In the genomic region with DNA sequence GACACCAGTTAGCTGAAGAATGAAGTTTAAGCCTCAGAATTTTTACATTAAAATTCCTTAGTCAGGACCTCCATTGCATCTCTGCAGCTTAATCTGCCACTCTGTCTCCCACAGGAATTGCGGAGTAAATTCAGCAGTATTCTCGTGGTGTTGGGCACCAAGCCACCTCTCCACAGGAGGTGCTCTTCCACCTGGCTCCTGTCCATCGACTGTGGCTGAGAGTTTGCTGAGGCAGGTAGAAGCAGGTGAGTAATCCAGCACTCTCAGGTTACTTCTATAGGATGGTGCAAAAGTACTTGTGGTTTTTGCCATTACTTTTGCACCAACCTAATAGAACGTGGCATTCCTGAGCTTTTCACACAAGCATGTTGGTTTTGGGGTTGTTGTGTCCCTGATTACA, we compare ENCODE assay signal across 25 cellular contexts.
DNase-seq lines count a peak whose midpoint lies in the region; ATAC-seq, FAIRE-seq and TF ChIP-seq lines count a peak whose summit lies in the region.
"Had no signal": no experiment of that assay in that cellular context is flagged by ENCODE, and none has a peak within 500 bp of the region (broad histone marks: within the 10 kb centered on the region; RNA-seq: fewer than 3 reads in every experiment).

No MANE protein-coding gene starts in this region.

- FAIRE-seq in bronchial epithelial cell (lab: Jason Lieb, UNC), result no peak
- FAIRE-seq: A549, small intestine had no signal

- ATAC-seq in HG02938 (IDR thresholded peaks at IDR 0.05; ENCODE audit: unreplicated experiment), result no peak
- ATAC-seq in GM21576 (IDR thresholded peaks at IDR 0.05; ENCODE audit: unreplicated experiment), result no peak
- ATAC-seq: A549; activated CD4-positive, CD25-positive, alpha-beta regulatory T cell treated with anti-CD3 and anti-CD28 coated beads, Interleukin-2, amount 50 U/mL, for 24 hours; left ventricle myocardium superior; natural killer cell had no signal

- H3K4me3 Mint-ChIP-seq in HFFc6, result no peak overlapping the region
- H3K4me3 Mint-ChIP-seq: activated CD4-positive, alpha-beta memory T cell treated with anti-CD3 and anti-CD28 coated beads, Interleukin-2, amount 10 ng/mL, durations not matched to agents 7 days and 5 days; CD8-positive, alpha-beta memory T cell; natural killer cell had no signal

- H3K27me3 Mint-ChIP-seq in HFFc6 (ENCODE audit: insufficient read depth), result no peaks in the 10 kb centered on the region
- H3K27me3 Mint-ChIP-seq: activated CD4-positive, alpha-beta memory T cell treated with anti-CD3 and anti-CD28 coated beads, Interleukin-2, amount 10 ng/mL, durations not matched to agents 7 days and 5 days; CD8-positive, alpha-beta memory T cell had no signal

- H3K4me1 Mint-ChIP-seq in HFFc6 (ENCODE audit: low read depth), result peaks cover 9% of the 10 kb centered on the region; the same call in 1 of the 2 replicates
- H3K4me1 Mint-ChIP-seq: activated CD4-positive, alpha-beta memory T cell treated with anti-CD3 and anti-CD28 coated beads, Interleukin-2, amount 10 ng/mL, durations not matched to agents 7 days and 5 days; CD8-positive, alpha-beta memory T cell; natural killer cell had no signal

- H3K36me3 ChIP-seq in bronchial epithelial cell (ENCODE audit: control insufficient read depth, insufficient read depth, low read length), result no peaks in the 10 kb centered on the region
- H3K36me3 ChIP-seq: HAP-1, Peyer's patch, SJCRH30, vagina had no signal

- H3K27ac Mint-ChIP-seq in HFFc6, result no peak overlapping the region
- H3K27ac Mint-ChIP-seq: activated CD4-positive, alpha-beta memory T cell treated with anti-CD3 and anti-CD28 coated beads, Interleukin-2, amount 10 ng/mL, durations not matched to agents 7 days and 5 days; CD8-positive, alpha-beta memory T cell; natural killer cell had no signal

- no peaks in the 10 kb centered on the region for H3K36me3 Mint-ChIP-seq in HFFc6 (ENCODE audit: low read depth)
- H3K36me3 Mint-ChIP-seq: CD8-positive, alpha-beta memory T cell; natural killer cell had no signal

- TF ChIP-seq CTCF in bronchial epithelial cell (IDR thresholded peaks at IDR 0.05; ENCODE audit: insufficient read depth, low read length, severe bottlenecking) (no peak), HFFc6 (IDR thresholded peaks at IDR 0.05) (no peak)

- no peak overlapping the region for H3K4me3 ChIP-seq in bronchial epithelial cell (ENCODE audit: low read depth, low read length)
- H3K4me3 ChIP-seq: A549, HAP-1, Peyer's patch, SJCRH30, vagina had no signal

- DNase-seq in COR-L47 (lab: John Stamatoyannopoulos, UW) (peak; percentile 45), NCI-H187 treated with DMSO at 0.1 percent for 48 hours (lab: John Stamatoyannopoulos, UW) (peak; percentile 71), NCI-H748 (lab: John Stamatoyannopoulos, UW; ENCODE audit: unreplicated experiment) (peak; percentile 50), bronchial epithelial cell (ENCODE audit: low read depth) (peak; percentile 13), HFFc6 (no peak), activated T-cell treated with anti-CD3 and anti-CD28 coated beads for 4 hours (no peak)
- DNase-seq: activated CD4-positive, alpha-beta memory T cell treated with anti-CD3 and anti-CD28 coated beads, Interleukin-2, amount 10 ng/mL, durations not matched to agents 7 days and 5 days; activated effector memory CD4-positive, alpha-beta T cell treated with Interleukin-2 at 50 U/mL for 16 hours; CD8-positive, alpha-beta memory T cell; DND-41; left ventricle myocardium superior; natural killer cell; NCI-H1436; NCI-H226; Peyer's patch; retina; SJCRH30; small intestine; T-helper 1 cell had no signal

- H3K9me3 Mint-ChIP-seq in HFFc6, result no peaks in the 10 kb centered on the region

- H3K27me3 ChIP-seq in bronchial epithelial cell (ENCODE audit: control insufficient read depth, insufficient read depth, low read length), result no peaks in the 10 kb centered on the region
- H3K27me3 ChIP-seq: Peyer's patch, SJCRH30, vagina had no signal

Comparison
In these comparisons a context has a peak if more than half of its experiments do, and no peak if none do; other contexts are left out.
1. DNase-seq: peak in COR-L47 (single experiment), NCI-H187 treated with DMSO at 0.1 percent for 48 hours (single experiment), NCI-H748 (single experiment) and bronchial epithelial cell (single experiment); none in HFFc6 (single experiment) and activated T-cell treated with anti-CD3 and anti-CD28 coated beads for 4 hours (single experiment).